In genomic region chr3:119330858-119331257, GRCh38 we compare ENCODE assay signal across 23 cellular contexts.
"Had no signal": no experiment of that assay in that cellular context is flagged by ENCODE, and none has a peak within 500 bp of the region (broad histone marks: within the 10 kb centered on the region; RNA-seq: fewer than 3 reads in every experiment).

No MANE protein-coding gene starts in this region.

- H3K27ac Mint-ChIP-seq: activated CD8-positive, alpha-beta T cell treated with anti-CD3 and anti-CD28 coated beads, Interleukin-2, amount 10 ng/mL, durations not matched to agents 7 days and 5 days; activated T-helper 1 cell treated with anti-CD3 and anti-CD28 coated beads, Interleukin-12 subunit alpha, Interleukin-12 subunit beta, Interleukin-2, Interleukin-4 antibody, amounts not matched to agents 30 ng/mL and 10 ng/mL and 1 ng/mL, durations not matched to agents 14 hours and 24 hours and 36 hours; nephron progenitor cell had no signal

- H3K36me3 ChIP-seq: spleen, thyroid gland had no signal

- ATAC-seq: activated CD8-positive, alpha-beta T cell treated with anti-CD3 and anti-CD28 coated beads, Interleukin-2, amount 10 ng/mL, durations not matched to agents 7 days and 5 days; heart left ventricle; left cardiac atrium; mucosa of descending colon had no signal

- DNase-seq: activated CD4-positive, alpha-beta T cell treated with anti-CD3 and anti-CD28 coated beads for 1 hour; activated CD4-positive, alpha-beta T cell treated with anti-CD3 and anti-CD28 coated beads, Interleukin-2, amount 50 U/mL, for 1 hour; activated CD8-positive, alpha-beta T cell treated with anti-CD3 and anti-CD28 coated beads, Interleukin-2, amount 10 ng/mL, durations not matched to agents 7 days and 5 days; activated gamma-delta T cell; activated naive CD4-positive, alpha-beta T cell treated with anti-CD3 and anti-CD28 coated beads, Interleukin-2, amount 50 U/mL, for 16 hours; anterior cingulate cortex; central memory CD4-positive, alpha-beta T cell; effector memory CD4-positive, alpha-beta T cell; heart left ventricle; islet precursor cell; left cardiac atrium; mucosa of descending colon; nephron progenitor cell; posterior cingulate gyrus; spleen; stimulated activated CD4-positive, alpha-beta T cell treated with anti-CD3 and anti-CD28 coated beads, Interleukin-4, amount 100 ng/mL, for 24 hours; stimulated activated naive CD4-positive, alpha-beta T cell treated with Interleukin-2 at 50 U/mL for 16 hours; T-helper 9 cell; thyroid gland had no signal

- H3K9me3 Mint-ChIP-seq: activated T-helper 1 cell treated with anti-CD3 and anti-CD28 coated beads, Interleukin-12 subunit alpha, Interleukin-12 subunit beta, Interleukin-2, Interleukin-4 antibody, amounts not matched to agents 30 ng/mL and 10 ng/mL and 1 ng/mL, durations not matched to agents 14 hours and 24 hours and 36 hours had no signal

- H3K27me3 ChIP-seq: heart left ventricle, spleen, thyroid gland had no signal

- H3K4me3 ChIP-seq: heart left ventricle, mucosa of descending colon, spleen, thyroid gland had no signal

- H3K27ac ChIP-seq: spleen had no signal

- H3K9me3 ChIP-seq: heart left ventricle, mucosa of descending colon, spleen, thyroid gland had no signal

- FAIRE-seq: colon, endothelial cell of umbilical vein had no signal

- H3K4me3 Mint-ChIP-seq: activated CD8-positive, alpha-beta T cell treated with anti-CD3 and anti-CD28 coated beads, Interleukin-2, amount 10 ng/mL, durations not matched to agents 7 days and 5 days; activated T-helper 1 cell treated with anti-CD3 and anti-CD28 coated beads, Interleukin-12 subunit alpha, Interleukin-12 subunit beta, Interleukin-2, Interleukin-4 antibody, amounts not matched to agents 30 ng/mL and 10 ng/mL and 1 ng/mL, durations not matched to agents 14 hours and 24 hours and 36 hours; brain; nephron progenitor cell had no signal
